Comparison of ENCODE assay signal across 14 cellular contexts in the genomic region with DNA sequence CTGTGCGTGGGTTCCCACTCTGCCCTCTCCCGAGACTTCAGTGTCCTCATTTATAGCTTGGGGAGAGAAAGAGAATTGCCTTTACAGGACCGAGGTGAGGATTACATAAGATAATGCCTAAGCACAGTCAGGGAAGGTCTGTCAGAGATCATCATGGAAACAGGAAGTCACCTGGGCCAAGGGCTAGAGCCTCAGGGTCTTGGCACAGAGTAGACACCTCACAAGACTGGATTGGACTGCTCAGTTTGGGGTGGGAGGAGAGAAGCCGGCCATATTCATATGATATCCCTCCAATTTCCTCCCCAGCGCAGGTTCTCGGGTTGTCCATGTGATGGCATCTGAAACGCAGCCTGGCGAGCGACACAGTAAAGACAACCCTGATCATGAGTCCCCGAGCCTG. TPM values are rescaled to one million over a fixed set of nuclear protein-coding genes. Genes with fewer than 3 reads are reported as not detected.
A peak's percentile ranks its signal among the peaks of the same experiment; 100 is the strongest.
DNase-seq lines count a peak whose midpoint lies in the region; ATAC-seq and TF ChIP-seq lines count a peak whose summit lies in the region.
"Had no signal": no experiment of that assay in that cellular context is flagged by ENCODE, and none has a peak within 500 bp of the region (broad histone marks: within the 10 kb centered on the region; RNA-seq: fewer than 3 reads in every experiment).

No MANE protein-coding gene starts in this region.

- TF ChIP-seq POLR2A in GM15510 (IDR thresholded peaks at IDR 0.05; ENCODE audit: borderline replicate concordance, extremely low read depth, insufficient read length), result peak; percentile 46

- H3K27me3 ChIP-seq in OCI-LY3 (ENCODE audit: low read depth, low read length) (no peaks in the 10 kb centered on the region), foreskin keratinocyte (peaks cover 47% of the 10 kb centered on the region)
- H3K27me3 ChIP-seq: BE2C had no signal

- H3K9me3 Mint-ChIP-seq in CD14-positive monocyte, result peaks cover 0 to 2% (median 0%) of the 10 kb centered on the region in 7 donors

- H3K9ac ChIP-seq in OCI-LY3 (ENCODE audit: low read length), result peak overlapping the region; percentile 92

- H3K27ac Mint-ChIP-seq in CD14-positive monocyte, result peak overlapping the region; percentile 86 to 95 (median 91)

- intact Hi-C loops in CD14-positive monocyte (cut with micrococcal nuclease), result no loop called here

- no peaks in the 10 kb centered on the region; the same call in 1 of the 2 replicates for H3K9me3 ChIP-seq in OCI-LY3 (ENCODE audit: insufficient read depth, low read length)
- H3K9me3 ChIP-seq: BE2C, lower lobe of right lung, stomach had no signal

- peaks cover 95% of the 10 kb centered on the region for H3K79me2 ChIP-seq in OCI-LY3 (ENCODE audit: low read length)

- H3K4me1 Mint-ChIP-seq in CD14-positive monocyte, result peaks cover 76% of the 10 kb centered on the region

- ATAC-seq in foreskin keratinocyte (peak; percentile 33), HG03442 (IDR thresholded peaks at IDR 0.05; ENCODE audit: unreplicated experiment) (no peak)

- H3K36me3 Mint-ChIP-seq in CD14-positive monocyte, result peaks cover 0 to 9% of the 10 kb centered on the region in 2 donors

- no peak overlapping the region for H2AFZ ChIP-seq in OCI-LY3 (ENCODE audit: low read depth, low read length)

- H3K4me1 ChIP-seq in OCI-LY3 (ENCODE audit: low read length) (peaks cover 91% of the 10 kb centered on the region), foreskin keratinocyte (peaks cover 2% of the 10 kb centered on the region)
- H3K4me1 ChIP-seq: BE2C, lower lobe of right lung had no signal

- H3K4me3 ChIP-seq in OCI-LY3 (ENCODE audit: low read length), result peak overlapping the region; percentile 88
- H3K4me3 ChIP-seq: lower lobe of right lung, stomach had no signal

- TF ChIP-seq CTCF in CD14-positive monocyte (IDR thresholded peaks at IDR 0.05) (no peak), OCI-LY3 (IDR thresholded peaks at IDR 0.05; ENCODE audit: low read depth, low read length) (no peak), foreskin keratinocyte (conservative IDR thresholded peaks at IDR 0.05) (peak; percentile 16)

- peaks cover 21% of the 10 kb centered on the region for H3K36me3 ChIP-seq in OCI-LY3 (replicated peaks; ENCODE audit: low read depth, low read length)
- H3K36me3 ChIP-seq: BE2C, lower lobe of right lung, stomach had no signal

- H3K27ac ChIP-seq in OCI-LY3 (ENCODE audit: low read length) (peak overlapping the region; percentile 98), foreskin keratinocyte (no peak overlapping the region), caudate nucleus (ENCODE audit: low read depth, low read length) (no peak overlapping the region)
- H3K27ac ChIP-seq: lower lobe of right lung had no signal

- H3K27me3 Mint-ChIP-seq in CD14-positive monocyte (ENCODE audit: low read depth in 3 of 3), result peaks cover under 1 to 5% (median 3%) of the 10 kb centered on the region in 3 donors

- H4K20me1 ChIP-seq in OCI-LY3 (ENCODE audit: insufficient read depth, low read length), result peaks cover 7% of the 10 kb centered on the region; the same call in 1 of the 2 replicates

- H3K4me3 Mint-ChIP-seq in CD14-positive monocyte, result peak overlapping the region; percentile 57 to 81

- no peak for DNase-seq in CD14-positive monocyte (ENCODE audit: low spot score)
- DNase-seq in foreskin keratinocyte, result peak in 1 of 2 donors; percentile 21
- no peak for DNase-seq in caudate nucleus (lab: John Stamatoyannopoulos, UW)
- no peak for DNase-seq in HuH-7 (ENCODE audit: low spot score)
- DNase-seq in occipital lobe (lab: John Stamatoyannopoulos, UW), result no peak
- DNase-seq: BE2C; lower lobe of right lung; stimulated activated CD4-positive, alpha-beta T cell treated with anti-CD3 and anti-CD28 coated beads, Interleukin-1b, Interleukin-23, amount 100 ng/mL, for 48 hours; stomach had no signal

- H3K4me2 ChIP-seq in OCI-LY3 (ENCODE audit: low read length), result peak overlapping the region; percentile 87

RNA-seq across cellular contexts. Expression of a gene that starts 3.8 kb away (rescaled TPM):
- polyA plus RNA-seq in CD14-positive monocyte (under 1 TPM; 0.03 to 0.12 TPM), foreskin keratinocyte (not detected in 2 replicates)
- total RNA-seq in foreskin keratinocyte (not detected in 2 replicates), occipital lobe (not detected)
- total RNA-seq: bronchial epithelial cell, G401, lower lobe of right lung had no signal

RNA-seq across cellular contexts. Expression of a gene that starts 41.3 kb away (rescaled TPM):
- polyA plus RNA-seq in CD14-positive monocyte, result 10 to 100 TPM; 96.6 to 97.7 TPM
- total RNA-seq in foreskin keratinocyte, result 9.2 and 11.1 TPM in 2 replicates
- polyA plus RNA-seq in foreskin keratinocyte, result 7.5 and 8.7 TPM in 2 replicates
- total RNA-seq in occipital lobe, result 19.0 TPM

RNA-seq across cellular contexts. Expression of a gene that starts 50.2 kb away (rescaled TPM):
- 10 to 100 TPM; 71.7 to 89.7 TPM for polyA plus RNA-seq in CD14-positive monocyte
- total RNA-seq in foreskin keratinocyte, result 60.9 and 68.8 TPM in 2 replicates
- polyA plus RNA-seq in foreskin keratinocyte, result 29.3 and 35.7 TPM in 2 replicates
- total RNA-seq in occipital lobe, result 98.7 TPM
